10 cellular contexts compared by ENCODE assay signal in genomic region chr7:213324-213993, GRCh38.
"Had no signal": no experiment of that assay in that cellular context is flagged by ENCODE, and none has a peak within 500 bp of the region (broad histone marks: within the 10 kb centered on the region; RNA-seq: fewer than 3 reads in every experiment).

No MANE protein-coding gene starts in this region.

- H3K27me3 ChIP-seq: ovary had no signal

- H3K9me3 ChIP-seq: left ventricle myocardium inferior, ovary had no signal

- DNase-seq: activated CD4-positive, alpha-beta memory T cell treated with anti-CD3 and anti-CD28 coated beads for 36 hours; activated CD4-positive, alpha-beta T cell treated with anti-CD3 and anti-CD28 coated beads for 1 hour; activated gamma-delta T cell; activated T-cell treated with anti-CD3 and anti-CD28 coated beads, Interleukin-2, amount 50 U/mL, for 4 hours; left ventricle myocardium inferior; mesendoderm; ovary; stimulated activated CD4-positive, alpha-beta T cell treated with anti-CD3 and anti-CD28 coated beads, Interleukin-4, amount 100 ng/mL, for 1 hour; stimulated activated CD8-positive, alpha-beta memory T cell treated with anti-CD3 and anti-CD28 coated beads, Interleukin-4, amount 100 ng/mL, for 48 hours; stimulated activated naive CD8-positive, alpha-beta T cell treated with anti-CD3 and anti-CD28 coated beads, Interleukin-15, Interleukin-2, amounts not matched to agents 100 U/mL and 50 U/mL, for 24 hours had no signal

- H3K4me3 ChIP-seq: left ventricle myocardium inferior, ovary had no signal

- H3K36me3 ChIP-seq: ovary had no signal

- ATAC-seq: activated T-cell treated with anti-CD3 and anti-CD28 coated beads, Interleukin-2, amount 50 U/mL, for 4 hours; stimulated activated naive CD8-positive, alpha-beta T cell treated with anti-CD3 and anti-CD28 coated beads, Interleukin-15, Interleukin-2, amounts not matched to agents 100 U/mL and 50 U/mL, for 24 hours had no signal

- H3K27ac ChIP-seq: left ventricle myocardium inferior, ovary had no signal
